In genomic region chrX:71514367-71515038, GRCh38 we compare ENCODE assay signal across 9 cellular contexts. TPM values are rescaled to one million over a fixed set of nuclear protein-coding genes. Genes with fewer than 3 reads are reported as not detected.
A peak's percentile ranks its signal among the peaks of the same experiment; 100 is the strongest.
DNase-seq lines count a peak whose midpoint lies in the region; ATAC-seq, FAIRE-seq and TF ChIP-seq lines count a peak whose summit lies in the region.
"Had no signal": no experiment of that assay in that cellular context is flagged by ENCODE, and none has a peak within 500 bp of the region (broad histone marks: within the 10 kb centered on the region; RNA-seq: fewer than 3 reads in every experiment).

No MANE protein-coding gene starts in this region.

- FAIRE-seq in astrocyte (lab: Jason Lieb, UNC), result peak; percentile 50

- no peaks in the 10 kb centered on the region for H3K27me3 ChIP-seq in CD4-positive, alpha-beta T cell (ENCODE audit: control insufficient read depth, insufficient read depth, low read length)
- no peaks in the 10 kb centered on the region for H3K27me3 ChIP-seq in astrocyte (ENCODE audit: insufficient read depth, low read length)
- H3K27me3 ChIP-seq in uterus, result no peaks in the 10 kb centered on the region

- peaks cover 8% of the 10 kb centered on the region for H3K4me1 Mint-ChIP-seq in CD4-positive, alpha-beta T cell (ENCODE audit: low read depth)
- peaks cover 2% of the 10 kb centered on the region for H3K4me1 Mint-ChIP-seq in astrocyte (ENCODE audit: low read depth, unreplicated experiment)

- H2AFZ ChIP-seq in astrocyte (ENCODE audit: low read depth, low read length), result no peak overlapping the region

- no peaks in the 10 kb centered on the region for H3K79me2 ChIP-seq in astrocyte (ENCODE audit: insufficient read depth, low read length)

- no peak overlapping the region for H3K4me3 ChIP-seq in astrocyte (ENCODE audit: insufficient read depth, low read depth, low read length)
- no peak overlapping the region for H3K4me3 ChIP-seq in uterus

- no peak overlapping the region for H3K9ac ChIP-seq in astrocyte (ENCODE audit: low read length)

- H3K4me2 ChIP-seq in astrocyte (ENCODE audit: low read length), result no peak overlapping the region

- CTCF ChIA-PET in CD4-positive, alpha-beta T cell (lab: Charles Lee), result interaction anchor here (0.7 kb wide), 1 partner anchor 21 kb away, joined by 5 read pairs; no protein-coding TSS in a partner anchor

- TF ChIP-seq CTCF in CD4-positive, alpha-beta T cell (IDR thresholded peaks at IDR 0.05), result no peak
- TF ChIP-seq CTCF in astrocyte (IDR thresholded peaks at IDR 0.05; ENCODE audit: insufficient read depth, low read depth, low read length) (no peak), uterus (IDR thresholded peaks at IDR 0.05) (no peak)

- H3K4me3 Mint-ChIP-seq in CD4-positive, alpha-beta T cell, result no peak overlapping the region
- H3K4me3 Mint-ChIP-seq in astrocyte (ENCODE audit: unreplicated experiment), result no peak overlapping the region

- in situ Hi-C loops in ACHN (cut with HindIII; ENCODE audit: low pct_ligation_motif_present, low pct_unique_long_range_greater_than_20kb, low sequenced_read_pairs), result no loop called here

- POLR2A ChIA-PET in CD4-positive, alpha-beta T cell (lab: Charles Lee), result interaction anchor here (1.4 to 2.1 kb wide), 2 partner anchors 18 to 22 kb away, joined by 4 to 9 read pairs; partner anchors contain the start of gene OGT

- H4K20me1 ChIP-seq in astrocyte (ENCODE audit: insufficient read depth, low read length), result no peaks in the 10 kb centered on the region

- no peak overlapping the region for H3K27ac ChIP-seq in CD4-positive, alpha-beta T cell (ENCODE audit: low read depth, low read length)
- H3K27ac ChIP-seq in astrocyte (ENCODE audit: low read depth, low read length) (no peak overlapping the region), uterus (no peak overlapping the region)

- H3K9me3 Mint-ChIP-seq in CD4-positive, alpha-beta T cell, result no peaks in the 10 kb centered on the region
- H3K9me3 Mint-ChIP-seq in astrocyte (ENCODE audit: unreplicated experiment), result peaks cover 5% of the 10 kb centered on the region

- no peaks in the 10 kb centered on the region for H3K36me3 Mint-ChIP-seq in CD4-positive, alpha-beta T cell (ENCODE audit: low read depth)
- no peaks in the 10 kb centered on the region for H3K36me3 Mint-ChIP-seq in astrocyte (ENCODE audit: low read depth, unreplicated experiment)

- peak overlapping the region; percentile 16 for H3K27ac Mint-ChIP-seq in CD4-positive, alpha-beta T cell
- H3K27ac Mint-ChIP-seq in astrocyte (ENCODE audit: unreplicated experiment), result no peak overlapping the region

- intact Hi-C loops in CD4-positive, alpha-beta T cell (cut with DNase I, micrococcal nuclease), result loop anchor here in 1 of 2 experiments (2.0 kb wide), 2 partner anchors 18 to 40 kb away; partner anchors contain the start of gene OGT
- intact Hi-C loops in uterus (cut with DNase I; ENCODE audit: low total_unique reads), result no loop called here

- no peaks in the 10 kb centered on the region for H3K9me3 ChIP-seq in CD4-positive, alpha-beta T cell (ENCODE audit: control insufficient read depth, low read length)
- H3K9me3 ChIP-seq in astrocyte (ENCODE audit: insufficient read depth, low read depth, low read length) (no peaks in the 10 kb centered on the region), uterus (no peaks in the 10 kb centered on the region)

- no peaks in the 10 kb centered on the region for H3K27me3 Mint-ChIP-seq in CD4-positive, alpha-beta T cell
- H3K27me3 Mint-ChIP-seq in astrocyte (ENCODE audit: low read depth, unreplicated experiment), result peaks cover 3% of the 10 kb centered on the region

- H3K4me1 ChIP-seq in astrocyte (ENCODE audit: insufficient read depth, low read length), result no peaks in the 10 kb centered on the region
- H3K4me1 ChIP-seq in uterus, result no peaks in the 10 kb centered on the region

- TF ChIP-seq POLR2A in uterus (IDR thresholded peaks at IDR 0.05), result no peak

- ATAC-seq in CD4-positive, alpha-beta T cell (ENCODE audit: poor library complexity), result peak; percentile 97
- ATAC-seq in GM19351 (IDR thresholded peaks at IDR 0.05; ENCODE audit: unreplicated experiment) (peak; percentile 95), HG03565 (IDR thresholded peaks at IDR 0.05; ENCODE audit: unreplicated experiment) (peak; percentile 67)

- no peaks in the 10 kb centered on the region for H3K36me3 ChIP-seq in astrocyte (ENCODE audit: insufficient read depth, low read length)
- no peaks in the 10 kb centered on the region for H3K36me3 ChIP-seq in uterus

- peak in 5 of 10 experiments; percentile 6 to 50 (median 28) for DNase-seq in CD4-positive, alpha-beta T cell
- DNase-seq in astrocyte (ENCODE audit: low read depth), result no peak
- DNase-seq in NCI-H2196 treated with DMSO at 0.1 percent for 48 hours (lab: John Stamatoyannopoulos, UW; ENCODE audit: unreplicated experiment), result no peak
- no peak for DNase-seq in ACHN
- no peak for DNase-seq in NAMALWA (ENCODE audit: low spot score)
- no peak for DNase-seq in uterus
- DNase-seq: NCI-H2029 had no signal

RNA-seq across cellular contexts. Expression of gene OGT, which starts 18.4 kb away (rescaled TPM):
- total RNA-seq in CD4-positive, alpha-beta T cell, result 100 to 1,000 TPM; 279 to 295 TPM
- total RNA-seq in astrocyte (139 and 140 TPM in 2 replicates), uterus (100 to 1,000 TPM; 117 to 243 (median 144) TPM)
